Comparison of ENCODE assay signal across 9 cellular contexts in genomic region chr7:135970682-135971365, GRCh38. TPM values are rescaled to one million over a fixed set of nuclear protein-coding genes. Genes with fewer than 3 reads are reported as not detected.
DNase-seq lines count a peak whose midpoint lies in the region; ATAC-seq and TF ChIP-seq lines count a peak whose summit lies in the region.
"Had no signal": no experiment of that assay in that cellular context is flagged by ENCODE, and none has a peak within 500 bp of the region (broad histone marks: within the 10 kb centered on the region; RNA-seq: fewer than 3 reads in every experiment).

No MANE protein-coding gene starts in this region.

- no peaks in the 10 kb centered on the region for H3K36me3 Mint-ChIP-seq in glutamatergic neuron (ENCODE audit: unreplicated experiment)

- WGBS in esophagus muscularis mucosa, result 72% methylated on average over 1 of the region's 1 CpG

- peak overlapping the region; percentile 72 for H3K27ac ChIP-seq in HL-60 (replicated peaks)
- no peak overlapping the region for H3K27ac ChIP-seq in esophagus muscularis mucosa (replicated peaks in 1 of 4)
- H3K27ac ChIP-seq: SJSA1 had no signal

- peaks cover 0 to 8% (median 4%) of the 10 kb centered on the region in 4 donors for H3K36me3 ChIP-seq in esophagus muscularis mucosa

- no peak for TF ChIP-seq CTCF in HL-60 (IDR thresholded peaks at IDR 0.05; ENCODE audit: insufficient read depth, low read length)
- TF ChIP-seq CTCF in glutamatergic neuron (IDR thresholded peaks at IDR 0.05; ENCODE audit: partially characterized antibody, unreplicated experiment), result no peak
- no peak for TF ChIP-seq CTCF in esophagus muscularis mucosa (IDR thresholded peaks at IDR 0.05)

- H3K27me3 Mint-ChIP-seq in glutamatergic neuron (ENCODE audit: unreplicated experiment), result no peaks in the 10 kb centered on the region

- DNase-seq in HL-60 (ENCODE audit: low read depth in 1 of 2, low spot score in 1 of 2), result peak; percentile 45 to 70
- no peak for DNase-seq in glutamatergic neuron
- DNase-seq in RKO (ENCODE audit: low spot score), result no peak
- DNase-seq in esophagus muscularis mucosa (ENCODE audit: extremely low spot score), result no peak
- no peak for DNase-seq in COLO829 (ENCODE audit: low spot score)
- no peak for DNase-seq in COLO668 (lab: John Stamatoyannopoulos, UW; ENCODE audit: unreplicated experiment)

- no peaks in the 10 kb centered on the region for H3K27me3 ChIP-seq in HL-60 (ENCODE audit: insufficient read depth, poor library complexity, severe bottlenecking)
- H3K27me3 ChIP-seq in esophagus muscularis mucosa, result no peaks in the 10 kb centered on the region
- H3K27me3 ChIP-seq: SJSA1 had no signal

- no peaks in the 10 kb centered on the region for H3K9me3 ChIP-seq in esophagus muscularis mucosa
- H3K9me3 ChIP-seq: SJSA1 had no signal

- H3K9me3 Mint-ChIP-seq in glutamatergic neuron (ENCODE audit: unreplicated experiment), result no peaks in the 10 kb centered on the region

- no peak for TF ChIP-seq EP300 in esophagus muscularis mucosa (IDR thresholded peaks at IDR 0.05)

- peak; percentile 84 for ATAC-seq in GM18511 (IDR thresholded peaks at IDR 0.05; ENCODE audit: unreplicated experiment)
- ATAC-seq in GM21737 (IDR thresholded peaks at IDR 0.05; ENCODE audit: unreplicated experiment), result peak; percentile 71

- peak overlapping the region; percentile 28 for H3K4me3 Mint-ChIP-seq in glutamatergic neuron (ENCODE audit: unreplicated experiment)

- H3K4me3 ChIP-seq in HL-60 (replicated peaks; ENCODE audit: insufficient read depth, low read length), result no peak overlapping the region
- no peak overlapping the region for H3K4me3 ChIP-seq in esophagus muscularis mucosa
- H3K4me3 ChIP-seq: SJSA1 had no signal

- TF ChIP-seq POLR2A in esophagus muscularis mucosa (IDR thresholded peaks at IDR 0.05; ENCODE audit: low read depth), result no peak

- peaks cover 20% of the 10 kb centered on the region for H3K4me1 Mint-ChIP-seq in glutamatergic neuron (ENCODE audit: low read depth, unreplicated experiment)

- peak overlapping the region; percentile 26 for H3K27ac Mint-ChIP-seq in glutamatergic neuron (ENCODE audit: unreplicated experiment)

- intact Hi-C loops in esophagus muscularis mucosa (cut with DNase I), result no loop called here

- H3K4me1 ChIP-seq in esophagus muscularis mucosa, result peaks cover 36 to 38% (median 37%) of the 10 kb centered on the region in 4 donors

RNA-seq across cellular contexts. Expression of gene MTPN, which starts 6.3 kb away (rescaled TPM):
- total RNA-seq in glutamatergic neuron (ENCODE audit: unreplicated experiment) (181 TPM), esophagus muscularis mucosa (10 to 100 TPM; 68.8 to 74.9 (median 71.5) TPM)

Comparison
In these comparisons a context has a peak if more than half of its experiments do, and no peak if none do; other contexts are left out.
1. DNase-seq: peak in HL-60 (2 of 2); none in glutamatergic neuron (single experiment), RKO (single experiment), esophagus muscularis mucosa (single experiment), COLO829 (single experiment) and COLO668 (single experiment).